ENCODE assay signal across 2 cellular contexts in the genomic region with DNA sequence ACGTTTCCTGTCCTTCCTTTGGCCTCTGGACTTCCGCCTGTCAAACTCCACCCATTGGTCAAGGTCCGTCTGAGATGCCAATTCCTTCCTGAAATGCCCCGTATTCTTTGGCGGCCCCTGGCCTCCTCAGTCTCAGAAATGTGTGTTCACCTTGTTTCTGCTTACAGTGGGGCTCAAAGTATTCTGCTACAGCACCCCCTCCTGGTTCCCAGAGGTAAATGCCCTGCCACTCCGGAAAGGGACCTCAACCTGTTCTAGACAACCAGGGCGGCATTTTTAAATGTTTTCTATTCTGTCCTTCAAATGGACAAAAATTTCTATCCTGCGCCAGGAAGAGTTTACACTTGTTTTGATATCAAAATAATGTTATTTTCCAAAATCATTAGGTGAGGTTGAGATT.
TF ChIP-seq lines count a peak whose summit lies in the region.

No MANE protein-coding gene starts in this region.

TF ChIP-seq in H1, 55 proteins besides CTCF, POLR2A, EP300 and RAD21:
- TF ChIP-seq EGR1 (IDR thresholded peaks at IDR 0.05; ENCODE audit: borderline replicate concordance, low read depth, low read length) (no peak), YY1 (IDR thresholded peaks at IDR 0.05; ENCODE audit: low read depth, low read length) (0 out of 2 replicates have a peak, but pooled peaks have one; percentile 19)
TF ChIP-seq in H1: peak in this region for 1.

TF ChIP-seq in GM12891, 5 proteins besides CTCF, POLR2A, EP300 and RAD21:
- TF ChIP-seq POLR2AphosphoS5 (IDR thresholded peaks at IDR 0.05; ENCODE audit: low read depth, low read length) (no peak), TAF1 (IDR thresholded peaks at IDR 0.05; ENCODE audit: low read depth, low read length) (no peak), PAX5 (IDR thresholded peaks at IDR 0.05; ENCODE audit: insufficient read depth, low read length, severe bottlenecking) (no peak), SPI1 (IDR thresholded peaks at IDR 0.05; ENCODE audit: low read depth, low read length) (no peak), POU2F2 (IDR thresholded peaks at IDR 0.05; ENCODE audit: low read depth, low read length) (no peak)
TF ChIP-seq in GM12891: peak in this region for 0.
